Comparison of ENCODE assay signal across 13 cellular contexts in genomic region chr7:1818581-1819200, GRCh38.
DNase-seq lines count a peak whose midpoint lies in the region; ATAC-seq, FAIRE-seq and TF ChIP-seq lines count a peak whose summit lies in the region.
"Had no signal": no experiment of that assay in that cellular context is flagged by ENCODE, and none has a peak within 500 bp of the region (broad histone marks: within the 10 kb centered on the region; RNA-seq: fewer than 3 reads in every experiment).

No MANE protein-coding gene starts in this region.

- H3K27me3 ChIP-seq in left ventricle myocardium inferior (ENCODE audit: low read depth): no peaks in the 10 kb centered on the region
- no peaks in the 10 kb centered on the region for H3K27me3 ChIP-seq in heart right ventricle
- H3K27me3 ChIP-seq in aorta (ENCODE audit: control insufficient read depth in 1 of 2, insufficient read depth in 2 of 2, low read length in 1 of 2): no peaks in the 10 kb centered on the region
- H3K27me3 ChIP-seq: heart left ventricle had no signal

- 90 to 94% methylated on average over 27 of the region's 27 CpGs for WGBS in heart right ventricle, 2 donors
- WGBS in aorta, 2 donors: 87 to 91% methylated on average over 27 of the region's 27 CpGs

- H3K36me3 ChIP-seq in left ventricle myocardium inferior: peaks cover 8% of the 10 kb centered on the region
- H3K36me3 ChIP-seq in heart right ventricle: peaks cover 0 to 11% (median 0%) of the 10 kb centered on the region in 9 donors
- H3K36me3 ChIP-seq in aorta (ENCODE audit: control insufficient read depth in 1 of 2, insufficient read depth in 2 of 2, low read length in 1 of 2): no peaks in the 10 kb centered on the region

- no peaks in the 10 kb centered on the region for H3K9me3 Mint-ChIP-seq in activated CD8-positive, alpha-beta memory T cell treated with anti-CD3 and anti-CD28 coated beads, Interleukin-2, amount 10 ng/mL, durations not matched to agents 7 days and 5 days (ENCODE audit: low read depth)
- H3K9me3 Mint-ChIP-seq in naive thymus-derived CD8-positive, alpha-beta T cell: no peaks in the 10 kb centered on the region

- H3K4me1 Mint-ChIP-seq in activated CD8-positive, alpha-beta memory T cell treated with anti-CD3 and anti-CD28 coated beads, Interleukin-2, amount 10 ng/mL, durations not matched to agents 7 days and 5 days: peaks cover 13% of the 10 kb centered on the region
- peaks cover 16 to 43% (median 37%) of the 10 kb centered on the region in 4 donors for H3K4me1 Mint-ChIP-seq in naive thymus-derived CD8-positive, alpha-beta T cell

- H3K27ac Mint-ChIP-seq in activated CD8-positive, alpha-beta memory T cell treated with anti-CD3 and anti-CD28 coated beads, Interleukin-2, amount 10 ng/mL, durations not matched to agents 7 days and 5 days: no peak overlapping the region
- peak overlapping the region in 4 of 10 donors; percentile 58 to 90 (median 70) for H3K27ac Mint-ChIP-seq in naive thymus-derived CD8-positive, alpha-beta T cell

- H3K27ac ChIP-seq in left ventricle myocardium inferior (replicated peaks): peak overlapping the region; percentile 64
- H3K27ac ChIP-seq in heart right ventricle: peak overlapping the region in 1 of 10 donors; percentile 44
- H3K27ac ChIP-seq in aorta (ENCODE audit: low read depth in 1 of 2, low read length in 2 of 2): no peak overlapping the region

- no peak for FAIRE-seq in frontal cortex (lab: Jason Lieb, UNC)
- FAIRE-seq: bronchial epithelial cell, H1 had no signal

- no peak for TF ChIP-seq CTCF in left ventricle myocardium inferior (IDR thresholded peaks at IDR 0.05; ENCODE audit: borderline replicate concordance)
- no peak for TF ChIP-seq CTCF in heart right ventricle (IDR thresholded peaks at IDR 0.05)

- ATAC-seq in heart right ventricle (no peak), aorta (ENCODE audit: low FRiP score) (no peak)
- no peak for ATAC-seq in activated CD8-positive, alpha-beta memory T cell treated with anti-CD3 and anti-CD28 coated beads, Interleukin-2, amount 10 ng/mL, durations not matched to agents 7 days and 5 days
- ATAC-seq in naive thymus-derived CD8-positive, alpha-beta T cell: no peak

- no peaks in the 10 kb centered on the region for H3K9me3 ChIP-seq in left ventricle myocardium inferior (replicated peaks)
- H3K9me3 ChIP-seq in heart right ventricle: no peaks in the 10 kb centered on the region
- H3K9me3 ChIP-seq in aorta (ENCODE audit: control insufficient read depth, low read length): no peaks in the 10 kb centered on the region
- H3K9me3 ChIP-seq: heart left ventricle had no signal

- no peak overlapping the region for H3K4me3 Mint-ChIP-seq in activated CD8-positive, alpha-beta memory T cell treated with anti-CD3 and anti-CD28 coated beads, Interleukin-2, amount 10 ng/mL, durations not matched to agents 7 days and 5 days
- peak overlapping the region; percentile 29 to 76 (median 66) for H3K4me3 Mint-ChIP-seq in naive thymus-derived CD8-positive, alpha-beta T cell

- DNase-seq in left ventricle myocardium inferior: no peak
- DNase-seq in heart right ventricle: no peak
- peak; percentile 21 for DNase-seq in activated CD8-positive, alpha-beta memory T cell treated with anti-CD3 and anti-CD28 coated beads, Interleukin-2, amount 10 ng/mL, durations not matched to agents 7 days and 5 days
- no peak for DNase-seq in naive thymus-derived CD8-positive, alpha-beta T cell
- DNase-seq in aorta: peak; percentile 14 to 50
- DNase-seq in NCI-H2171 treated with DMSO at 0.1 percent for 48 hours (lab: John Stamatoyannopoulos, UW): no peak
- DNase-seq in frontal cortex (ENCODE audit: low spot score in 2 of 2): no peak
- DNase-seq in hepatic stellate cell (ENCODE audit: low spot score): no peak
- DNase-seq: NCI-H226, SIG-M5 had no signal

- intact Hi-C loops in left ventricle myocardium inferior (cut with micrococcal nuclease) (no loop called here), heart right ventricle (cut with DNase I) (loop anchor here in 4 of 10 donors (10.0 kb wide), 2 partner anchors 196 to 386 kb away; no protein-coding TSS in a partner anchor), aorta (cut with DNase I) (no loop called here)

- peaks cover 22% of the 10 kb centered on the region for H3K27me3 Mint-ChIP-seq in activated CD8-positive, alpha-beta memory T cell treated with anti-CD3 and anti-CD28 coated beads, Interleukin-2, amount 10 ng/mL, durations not matched to agents 7 days and 5 days
- H3K27me3 Mint-ChIP-seq in naive thymus-derived CD8-positive, alpha-beta T cell: no peaks in the 10 kb centered on the region

- H3K4me1 ChIP-seq in left ventricle myocardium inferior (peaks cover 12% of the 10 kb centered on the region), heart right ventricle (peaks cover 0 to 2% (median 0%) of the 10 kb centered on the region in 9 donors), aorta (ENCODE audit: control insufficient read depth in 1 of 2, insufficient read depth in 2 of 2, low read length in 2 of 2) (no peaks in the 10 kb centered on the region)

- POLR2A ChIA-PET in naive thymus-derived CD8-positive, alpha-beta T cell (lab: Charles Lee): no interaction called here

- CTCF ChIA-PET in activated CD8-positive, alpha-beta memory T cell treated with anti-CD3 and anti-CD28 coated beads, Interleukin-2, amount 10 ng/mL, durations not matched to agents 7 days and 5 days (lab: Charles Lee): no interaction called here

- H3K4me3 ChIP-seq in left ventricle myocardium inferior: no peak overlapping the region
- H3K4me3 ChIP-seq in heart right ventricle: no peak overlapping the region
- H3K4me3 ChIP-seq in aorta (ENCODE audit: low read length in 2 of 2): no peak overlapping the region
- H3K4me3 ChIP-seq: heart left ventricle had no signal

- no peaks in the 10 kb centered on the region for H3K36me3 Mint-ChIP-seq in activated CD8-positive, alpha-beta memory T cell treated with anti-CD3 and anti-CD28 coated beads, Interleukin-2, amount 10 ng/mL, durations not matched to agents 7 days and 5 days
- peaks cover 0 to 6% (median 0%) of the 10 kb centered on the region in 3 donors for H3K36me3 Mint-ChIP-seq in naive thymus-derived CD8-positive, alpha-beta T cell

Comparison
In these comparisons a context has a peak if more than half of its experiments do, and no peak if none do; other contexts are left out.
1. DNase-seq: peak in activated CD8-positive, alpha-beta memory T cell treated with anti-CD3 and anti-CD28 coated beads, Interleukin-2, amount 10 ng/mL, durations not matched to agents 7 days and 5 days (single experiment) and aorta (2 of 2); none in left ventricle myocardium inferior (single experiment), heart right ventricle (0 of 2), naive thymus-derived CD8-positive, alpha-beta T cell (0 of 10), NCI-H2171 treated with DMSO at 0.1 percent for 48 hours (single experiment), frontal cortex (0 of 2) and hepatic stellate cell (single experiment).